ENCODE assay signal across 28 cellular contexts in the genomic region with DNA sequence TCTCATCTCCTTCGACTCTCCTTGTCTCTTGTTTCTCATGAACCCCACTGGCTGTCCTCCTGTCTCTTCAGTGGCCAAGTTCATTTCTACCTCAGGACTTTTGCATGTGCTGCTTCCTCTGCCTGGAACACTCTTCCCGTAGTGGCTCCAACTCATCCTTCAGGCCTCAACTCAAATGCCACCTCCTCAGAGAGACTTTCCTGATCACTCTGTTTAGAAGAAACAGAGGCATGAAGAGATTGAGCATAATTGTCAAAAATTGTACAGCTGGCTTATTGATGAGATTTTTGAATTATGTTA. TPM values are rescaled to one million over a fixed set of nuclear protein-coding genes. Genes with fewer than 3 reads are reported as not detected.
DNase-seq lines count a peak whose midpoint lies in the region; ATAC-seq and TF ChIP-seq lines count a peak whose summit lies in the region.
"Had no signal": no experiment of that assay in that cellular context is flagged by ENCODE, and none has a peak within 500 bp of the region (broad histone marks: within the 10 kb centered on the region; RNA-seq: fewer than 3 reads in every experiment).

No MANE protein-coding gene starts in this region.

- no peak for ATAC-seq in CD4-positive, CD25-positive, alpha-beta regulatory T cell (ENCODE audit: low read depth in 2 of 2)
- ATAC-seq in activated B cell treated with CpG ODN at 0.5 μM for 24 hours (ENCODE audit: low read depth) (no peak), GM18502 (IDR thresholded peaks at IDR 0.05; ENCODE audit: poor library complexity, unreplicated experiment) (no peak)

- DNase-seq in T-helper 1 cell (no peak), activated B cell treated with CpG ODN at 0.5 μM for 24 hours (no peak), NCI-H524 (lab: John Stamatoyannopoulos, UW) (no peak), NCI-H187 (lab: John Stamatoyannopoulos, UW) (no peak)
- no peak for DNase-seq in CD4-positive, CD25-positive, alpha-beta regulatory T cell
- DNase-seq: activated CD4-positive, CD25-positive, alpha-beta regulatory T cell treated with anti-CD3 and anti-CD28 coated beads, Interleukin-2, amount 50 U/mL, for 72 hours; activated CD8-positive, alpha-beta memory T cell treated with anti-CD3 and anti-CD28 coated beads for 24 hours; activated effector memory CD4-positive, alpha-beta T cell treated with anti-CD3 and anti-CD28 coated beads, Interleukin-2, amount 50 U/mL, for 16 hours; activated T-cell treated with anti-CD3 and anti-CD28 coated beads, Interleukin-2, amount 50 U/mL, for 1 hour; effector CD8-positive, alpha-beta T cell; NCI-H1048; NCI-H1694; NCI-H446 treated with DMSO at 0.1 percent for 48 hours; RPMI8226; sigmoid colon; stimulated activated CD4-positive, alpha-beta T cell treated with anti-CD3 and anti-CD28 coated beads, Interleukin-4, amount 100 ng/mL, for 24 hours; substantia nigra had no signal

- intact Hi-C loops in activated B cell treated with CpG ODN at 0.5 μM for 24 hours (cut with micrococcal nuclease): no loop called here

- no peak for TF ChIP-seq CTCF in activated B cell treated with CpG ODN at 0.5 μM for 24 hours (IDR thresholded peaks at IDR 0.05)

- no peaks in the 10 kb centered on the region for H3K27me3 ChIP-seq in CD4-positive, CD25-positive, alpha-beta regulatory T cell (ENCODE audit: control insufficient read depth, insufficient read depth, low read length)
- no peaks in the 10 kb centered on the region for H3K27me3 ChIP-seq in mucosa of rectum (ENCODE audit: control insufficient read depth in 2 of 2, insufficient read depth in 2 of 2, low read length in 2 of 2)
- H3K27me3 ChIP-seq: ascending aorta, cardiac muscle cell, sigmoid colon, SJSA1, upper lobe of right lung had no signal

- H3K4me3 Mint-ChIP-seq in T-helper 1 cell treated with Interleukin-12 subunit alpha and Interleukin-12 subunit beta and Interleukin-4 antibody, amounts not matched to agents 30 μg/mL and 1 μg/mL, for 36 hours: peak overlapping the region; percentile 24
- H3K4me3 Mint-ChIP-seq in CD4-positive, CD25-positive, alpha-beta regulatory T cell: peak overlapping the region in 1 of 4 donors; percentile 32
- H3K4me3 Mint-ChIP-seq in activated B cell treated with CpG ODN at 0.5 μM for 24 hours: peak overlapping the region; percentile 53
- H3K4me3 Mint-ChIP-seq: activated naive CD8-positive, alpha-beta T cell; IgD-negative memory B cell had no signal

- H3K4me1 ChIP-seq in CD4-positive, CD25-positive, alpha-beta regulatory T cell (ENCODE audit: control insufficient read depth, insufficient read depth, low read length, poor library complexity, severe bottlenecking): peaks cover 4% of the 10 kb centered on the region
- peaks cover 14 to 24% of the 10 kb centered on the region in 2 donors for H3K4me1 ChIP-seq in mucosa of rectum (ENCODE audit: control insufficient read depth in 2 of 2, insufficient read depth in 2 of 2, low read length in 2 of 2)
- H3K4me1 ChIP-seq: ascending aorta, prostate gland, sigmoid colon, SJSA1 had no signal

- no peaks in the 10 kb centered on the region for H3K9me3 Mint-ChIP-seq in T-helper 1 cell treated with Interleukin-12 subunit alpha and Interleukin-12 subunit beta and Interleukin-4 antibody, amounts not matched to agents 30 μg/mL and 1 μg/mL, for 36 hours
- no peaks in the 10 kb centered on the region for H3K9me3 Mint-ChIP-seq in CD4-positive, CD25-positive, alpha-beta regulatory T cell
- H3K9me3 Mint-ChIP-seq in activated B cell treated with CpG ODN at 0.5 μM for 24 hours: no peaks in the 10 kb centered on the region
- H3K9me3 Mint-ChIP-seq: IgD-negative memory B cell had no signal

- H3K9me3 ChIP-seq in CD4-positive, CD25-positive, alpha-beta regulatory T cell (ENCODE audit: control insufficient read depth in 2 of 2, low read length in 2 of 2): no peaks in the 10 kb centered on the region
- no peaks in the 10 kb centered on the region for H3K9me3 ChIP-seq in mucosa of rectum (ENCODE audit: control insufficient read depth in 2 of 2, low read length in 2 of 2)
- H3K9me3 ChIP-seq: ascending aorta, prostate gland, sigmoid colon, SJSA1, upper lobe of right lung had no signal

- H3K36me3 ChIP-seq in CD4-positive, CD25-positive, alpha-beta regulatory T cell (ENCODE audit: control insufficient read depth, insufficient read depth, low read length): no peaks in the 10 kb centered on the region
- no peaks in the 10 kb centered on the region for H3K36me3 ChIP-seq in mucosa of rectum (ENCODE audit: control insufficient read depth in 2 of 2, insufficient read depth in 2 of 2, low read length in 2 of 2)
- H3K36me3 ChIP-seq: ascending aorta, cardiac muscle cell, prostate gland, sigmoid colon, SJSA1, upper lobe of right lung had no signal

- peaks cover 25% of the 10 kb centered on the region for H3K4me1 Mint-ChIP-seq in T-helper 1 cell treated with Interleukin-12 subunit alpha and Interleukin-12 subunit beta and Interleukin-4 antibody, amounts not matched to agents 30 μg/mL and 1 μg/mL, for 36 hours (ENCODE audit: low read depth)
- H3K4me1 Mint-ChIP-seq in CD4-positive, CD25-positive, alpha-beta regulatory T cell: peaks cover 6 to 12% (median 12%) of the 10 kb centered on the region in 4 donors
- H3K4me1 Mint-ChIP-seq in activated B cell treated with CpG ODN at 0.5 μM for 24 hours: peaks cover 64% of the 10 kb centered on the region

- H3K36me3 Mint-ChIP-seq in T-helper 1 cell treated with Interleukin-12 subunit alpha and Interleukin-12 subunit beta and Interleukin-4 antibody, amounts not matched to agents 30 μg/mL and 1 μg/mL, for 36 hours (ENCODE audit: low read depth): no peaks in the 10 kb centered on the region
- peaks cover 3% of the 10 kb centered on the region for H3K36me3 Mint-ChIP-seq in CD4-positive, CD25-positive, alpha-beta regulatory T cell
- H3K36me3 Mint-ChIP-seq in activated B cell treated with CpG ODN at 0.5 μM for 24 hours (ENCODE audit: low read depth): no peaks in the 10 kb centered on the region
- H3K36me3 Mint-ChIP-seq: activated naive CD8-positive, alpha-beta T cell; IgD-negative memory B cell had no signal

- H3K4me3 ChIP-seq in CD4-positive, CD25-positive, alpha-beta regulatory T cell (ENCODE audit: low read depth, low read length): no peak overlapping the region
- no peak overlapping the region for H3K4me3 ChIP-seq in mucosa of rectum (ENCODE audit: low read length in 2 of 2)
- H3K4me3 ChIP-seq: ascending aorta, cardiac muscle cell, prostate gland, sigmoid colon, SJSA1, upper lobe of right lung had no signal

- CTCF ChIA-PET in activated B cell treated with CpG ODN at 0.5 μM for 24 hours (lab: Charles Lee): no interaction called here

- H3K9ac ChIP-seq in mucosa of rectum (ENCODE audit: low read depth in 1 of 2, low read length in 2 of 2): no peak overlapping the region

- H3K27ac ChIP-seq in CD4-positive, CD25-positive, alpha-beta regulatory T cell (ENCODE audit: insufficient read depth, low read length, poor library complexity, severe bottlenecking): no peak overlapping the region
- H3K27ac ChIP-seq in mucosa of rectum (ENCODE audit: low read depth in 2 of 2, low read length in 2 of 2): peak overlapping the region; percentile 96 to 97
- H3K27ac ChIP-seq: ascending aorta, C4-2B, cardiac muscle cell, prostate gland, sigmoid colon, SJSA1, upper lobe of right lung had no signal

- POLR2A ChIA-PET in activated B cell treated with CpG ODN at 0.5 μM for 24 hours (lab: Charles Lee): interaction anchor here (0.6 to 2.6 kb wide), 8 partner anchors 9 to 743 kb away, joined by 3 to 20 read pairs (median 4); partner anchors contain the start of gene SLC9A8

- H3K27me3 Mint-ChIP-seq in T-helper 1 cell treated with Interleukin-12 subunit alpha and Interleukin-12 subunit beta and Interleukin-4 antibody, amounts not matched to agents 30 μg/mL and 1 μg/mL, for 36 hours (ENCODE audit: low read depth): peaks cover 34% of the 10 kb centered on the region
- H3K27me3 Mint-ChIP-seq in CD4-positive, CD25-positive, alpha-beta regulatory T cell: peaks cover 5% of the 10 kb centered on the region
- no peaks in the 10 kb centered on the region for H3K27me3 Mint-ChIP-seq in activated B cell treated with CpG ODN at 0.5 μM for 24 hours

- H3K27ac Mint-ChIP-seq in T-helper 1 cell treated with Interleukin-12 subunit alpha and Interleukin-12 subunit beta and Interleukin-4 antibody, amounts not matched to agents 30 μg/mL and 1 μg/mL, for 36 hours: peak overlapping the region; percentile 37
- peak overlapping the region in 2 of 3 donors; percentile 25 to 47 for H3K27ac Mint-ChIP-seq in CD4-positive, CD25-positive, alpha-beta regulatory T cell
- peak overlapping the region; percentile 60 for H3K27ac Mint-ChIP-seq in activated B cell treated with CpG ODN at 0.5 μM for 24 hours
- H3K27ac Mint-ChIP-seq: activated naive CD8-positive, alpha-beta T cell; IgD-negative memory B cell had no signal

RNA-seq across cellular contexts. Expression of gene SLC9A8, which starts 17.6 kb away (rescaled TPM):
- 47.4 TPM for total RNA-seq in CD4-positive, CD25-positive, alpha-beta regulatory T cell
- 1 to 10 TPM; 4.9 to 8.7 (median 7.0) TPM for polyA plus RNA-seq in CD4-positive, CD25-positive, alpha-beta regulatory T cell
- total RNA-seq in activated B cell treated with CpG ODN at 0.5 μM for 24 hours: 49.2 and 65.7 TPM in 2 replicates
